13 cellular contexts compared by ENCODE assay signal in genomic region chr3:171842864-171843511, GRCh38. TPM values are rescaled to one million over a fixed set of nuclear protein-coding genes. Genes with fewer than 3 reads are reported as not detected.
DNase-seq lines count a peak whose midpoint lies in the region; ATAC-seq and TF ChIP-seq lines count a peak whose summit lies in the region.
"Had no signal": no experiment of that assay in that cellular context is flagged by ENCODE, and none has a peak within 500 bp of the region (broad histone marks: within the 10 kb centered on the region; RNA-seq: fewer than 3 reads in every experiment).

TMEM212 (plus strand) TSS chr3:171843349; CDS start chr3:171843384, 35 bp downstream.

- H3K27ac ChIP-seq in cardiac muscle cell, result peak within 1 kb of the TSS; percentile 65
- H3K27ac ChIP-seq in right atrium auricular region, result peak within 1 kb of the TSS in 1 of 2 donors; percentile 29
- H3K27ac ChIP-seq in left lung, result peak within 1 kb of the TSS; percentile 11 to 54
- H3K27ac ChIP-seq in upper lobe of right lung, result no peak within 1 kb of the TSS
- no peak within 1 kb of the TSS for H3K27ac ChIP-seq in psoas muscle

- H3K27me3 ChIP-seq in cardiac muscle cell (no peaks in the 10 kb centered on the region), right atrium auricular region (no peaks in the 10 kb centered on the region), left lung (no peaks in the 10 kb centered on the region), upper lobe of right lung (no peaks in the 10 kb centered on the region), psoas muscle (ENCODE audit: insufficient read depth in 3 of 3, low read length in 2 of 3) (no peaks in the 10 kb centered on the region)

- no peaks in the 10 kb centered on the region for H3K36me3 ChIP-seq in cardiac muscle cell
- no peaks in the 10 kb centered on the region for H3K36me3 ChIP-seq in right atrium auricular region
- no peaks in the 10 kb centered on the region for H3K36me3 ChIP-seq in left lung
- no peaks in the 10 kb centered on the region for H3K36me3 ChIP-seq in upper lobe of right lung
- no peaks in the 10 kb centered on the region for H3K36me3 ChIP-seq in psoas muscle (ENCODE audit: insufficient read depth in 1 of 2, low read depth in 1 of 2)

- H3K4me1 ChIP-seq in cardiac muscle cell (ENCODE audit: low read depth), result peaks cover 52% of the 10 kb centered on the region
- peaks cover 0 to 36% of the 10 kb centered on the region in 2 donors for H3K4me1 ChIP-seq in right atrium auricular region
- H3K4me1 ChIP-seq in left lung, result peaks cover 6 to 12% of the 10 kb centered on the region in 2 donors
- peaks cover 12% of the 10 kb centered on the region for H3K4me1 ChIP-seq in upper lobe of right lung
- H3K4me1 ChIP-seq in psoas muscle, result no peaks in the 10 kb centered on the region

- H3K9me3 ChIP-seq in cardiac muscle cell (ENCODE audit: low read depth), result no peaks in the 10 kb centered on the region
- H3K9me3 ChIP-seq in right atrium auricular region, result no peaks in the 10 kb centered on the region
- no peaks in the 10 kb centered on the region for H3K9me3 ChIP-seq in left lung
- H3K9me3 ChIP-seq in upper lobe of right lung, result no peaks in the 10 kb centered on the region
- H3K9me3 ChIP-seq in psoas muscle, result no peaks in the 10 kb centered on the region

- intact Hi-C loops in left lung (cut with DNase I), result no loop called here
- intact Hi-C loops in upper lobe of right lung (cut with DNase I), result no loop called here
- intact Hi-C loops in psoas muscle (cut with DNase I), result no loop called here

- DNase-seq in cardiac muscle cell (ENCODE audit: low read depth in 1 of 2, low spot score in 1 of 2) (peak in 1 of 2 donors; percentile 80), right atrium auricular region (ENCODE audit: low spot score) (no peak), cardiac fibroblast (ENCODE audit: low read depth in 2 of 2) (peak; percentile 76 to 79), left lung (no peak), upper lobe of right lung (no peak), NCI-H69 (lab: John Stamatoyannopoulos, UW) (no peak), SW480 (ENCODE audit: low spot score) (no peak), psoas muscle (no peak)
- DNase-seq: activated T-cell treated with anti-CD3 and anti-CD28 coated beads, Interleukin-2, amount 50 U/mL, for 72 hours; NCI-H2107; stimulated activated CD4-positive, alpha-beta T cell treated with anti-CD3 and anti-CD28 coated beads, Interleukin-15, amount 100 ng/mL, for 24 hours had no signal

- H3K4me3 ChIP-seq in cardiac muscle cell (no peak within 1 kb of the TSS), right atrium auricular region (no peak within 1 kb of the TSS), cardiac fibroblast (replicated peaks in 1 of 2; ENCODE audit: low read depth in 2 of 2, low read length in 2 of 2) (no peak within 1 kb of the TSS), left lung (no peak within 1 kb of the TSS), upper lobe of right lung (no peak within 1 kb of the TSS), psoas muscle (no peak within 1 kb of the TSS)

- TF ChIP-seq CTCF in cardiac muscle cell (IDR thresholded peaks at IDR 0.05; ENCODE audit: low read depth, low read length), result no peak
- no peak for TF ChIP-seq CTCF in right atrium auricular region (IDR thresholded peaks at IDR 0.05)
- TF ChIP-seq CTCF in cardiac fibroblast (IDR thresholded peaks at IDR 0.05; ENCODE audit: low read depth, low read length), result no peak
- no peak for TF ChIP-seq CTCF in left lung (IDR thresholded peaks at IDR 0.05)
- TF ChIP-seq CTCF in upper lobe of right lung (IDR thresholded peaks at IDR 0.05), result no peak
- TF ChIP-seq CTCF in psoas muscle (IDR thresholded peaks at IDR 0.05), result no peak

- 59 to 73% (median 71%) methylated on average over 5 of the region's 5 CpGs for WGBS in psoas muscle, 3 donors

- ATAC-seq in left lung (peak; percentile 56), upper lobe of right lung (peak; percentile 30), psoas muscle (no peak)
- ATAC-seq: activated T-cell treated with anti-CD3 and anti-CD28 coated beads, Interleukin-2, amount 50 U/mL, for 72 hours had no signal

RNA-seq across cellular contexts. Expression of gene TMEM212, which starts in this region (rescaled TPM):
- not detected in 2 replicates for total RNA-seq in cardiac muscle cell
- 0.26 TPM in 1 of 2 replicates, not detected in the other for polyA plus RNA-seq in cardiac muscle cell
- total RNA-seq in right atrium auricular region, result not detected
- total RNA-seq in left lung, result 1 to 10 TPM in 1 of 2 donors, not detected in 1; 2.3 TPM
- total RNA-seq in upper lobe of right lung, result not detected
- total RNA-seq in psoas muscle, result not detected
- not detected for polyA plus RNA-seq in psoas muscle
- total RNA-seq: activated T-cell treated with anti-CD3 and anti-CD28 coated beads, Interleukin-2, amount 50 U/mL, for 72 hours; G401; glomerular endothelial cell had no signal

Comparison
In these comparisons a context has a peak if more than half of its experiments do, and no peak if none do; other contexts are left out.
1. Peak in ATAC-seq in upper lobe of right lung; RNA of the gene not detected or under 1 TPM.
2. DNase-seq: peak in cardiac fibroblast (2 of 2); none in right atrium auricular region (single experiment), left lung (0 of 2), upper lobe of right lung (single experiment), NCI-H69 (single experiment), SW480 (single experiment) and psoas muscle (0 of 2).
3. H3K27ac ChIP-seq: peak in cardiac muscle cell (single experiment) and left lung (2 of 2); none in upper lobe of right lung (single experiment) and psoas muscle (single experiment).